Comparison of ENCODE assay signal across 21 cellular contexts in the genomic region with DNA sequence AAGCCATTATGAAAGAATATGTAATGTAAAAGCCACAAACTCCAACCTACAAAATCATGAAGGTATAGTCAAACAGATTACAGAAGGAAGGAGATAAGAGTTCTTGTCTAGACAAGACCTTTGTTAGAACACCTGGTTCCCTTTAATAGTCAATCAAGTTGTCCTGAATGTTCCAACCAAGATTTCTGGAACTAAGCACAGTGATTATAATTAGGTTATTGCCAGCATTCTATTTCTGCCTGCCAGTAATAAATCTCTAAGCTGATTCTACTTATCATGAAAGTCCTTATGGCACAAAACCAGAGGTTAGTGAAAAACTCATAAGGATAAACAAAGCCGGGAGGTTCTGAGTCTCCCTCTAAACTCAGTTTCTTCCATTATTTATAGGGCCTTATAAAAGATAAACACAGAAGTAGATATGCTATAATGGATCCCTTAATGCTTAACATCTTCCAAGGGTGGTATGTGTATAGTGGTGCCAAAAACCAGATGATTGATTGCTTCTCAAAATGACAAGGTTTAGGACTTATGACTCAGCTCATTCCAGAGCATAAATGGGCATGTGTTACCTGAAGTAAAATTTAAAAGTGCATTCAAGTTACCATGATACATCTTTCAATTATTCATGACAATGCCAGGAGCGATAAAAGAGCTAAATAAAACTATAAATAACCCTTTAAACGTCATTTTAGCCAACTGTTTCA.
DNase-seq lines count a peak whose midpoint lies in the region; ATAC-seq, FAIRE-seq and TF ChIP-seq lines count a peak whose summit lies in the region.
"Had no signal": no experiment of that assay in that cellular context is flagged by ENCODE, and none has a peak within 500 bp of the region (broad histone marks: within the 10 kb centered on the region; RNA-seq: fewer than 3 reads in every experiment).

No MANE protein-coding gene starts in this region.

- ATAC-seq in RWPE2 (ENCODE audit: low read depth) (peak; percentile 91), pancreas (peak; percentile 61 to 79 (median 68))

- no peaks in the 10 kb centered on the region for H3K4me1 Mint-ChIP-seq in activated naive CD4-positive, alpha-beta T cell treated with anti-CD3 and anti-CD28 coated beads, Interleukin-2, amount 10 ng/mL, durations not matched to agents 7 days and 5 days
- H3K4me1 Mint-ChIP-seq: IgD-negative memory B cell had no signal

- H3K27ac ChIP-seq in RWPE2 (ENCODE audit: poor library complexity, severe bottlenecking) = peak overlapping the region; percentile 53
- no peak overlapping the region for H3K27ac ChIP-seq in pancreas
- H3K27ac ChIP-seq: skin epidermis, testis had no signal

- H3K9me3 Mint-ChIP-seq in activated naive CD4-positive, alpha-beta T cell treated with anti-CD3 and anti-CD28 coated beads, Interleukin-2, amount 10 ng/mL, durations not matched to agents 7 days and 5 days = no peaks in the 10 kb centered on the region
- H3K9me3 Mint-ChIP-seq: IgD-negative memory B cell had no signal

- H3K27me3 ChIP-seq in RWPE2 (ENCODE audit: insufficient read depth, poor library complexity, severe bottlenecking) (no peaks in the 10 kb centered on the region), pancreas (no peaks in the 10 kb centered on the region)
- H3K27me3 ChIP-seq: testis had no signal

- H3K36me3 ChIP-seq in RWPE2 (ENCODE audit: low read depth) = no peaks in the 10 kb centered on the region
- no peaks in the 10 kb centered on the region for H3K36me3 ChIP-seq in pancreas

- 22 to 23% methylated on average over 3 of the region's 3 CpGs for WGBS in pancreas, 2 donors
- 22 to 23% methylated on average over 3 of the region's 3 CpGs for WGBS in lower leg skin, 2 donors

- TF ChIP-seq CTCF in RWPE2 (IDR thresholded peaks at IDR 0.05; ENCODE audit: poor library complexity, severe bottlenecking) (no peak), pancreas (IDR thresholded peaks at IDR 0.05) (no peak), lower leg skin (IDR thresholded peaks at IDR 0.05) (no peak)

- no peak overlapping the region for H3K27ac Mint-ChIP-seq in activated naive CD4-positive, alpha-beta T cell treated with anti-CD3 and anti-CD28 coated beads, Interleukin-2, amount 10 ng/mL, durations not matched to agents 7 days and 5 days
- H3K27ac Mint-ChIP-seq: IgD-negative memory B cell had no signal

- H3K9me3 ChIP-seq in RWPE2 (ENCODE audit: severe bottlenecking) (no peaks in the 10 kb centered on the region), pancreas (no peaks in the 10 kb centered on the region)
- H3K9me3 ChIP-seq: testis had no signal

- CTCF ChIA-PET in activated naive CD4-positive, alpha-beta T cell treated with anti-CD3 and anti-CD28 coated beads, Interleukin-2, amount 10 ng/mL, durations not matched to agents 7 days and 5 days (lab: Charles Lee) = interaction anchor here (0.6 kb wide), 1 partner anchor 510 kb away, joined by 3 read pairs; no protein-coding TSS in a partner anchor

- H3K4me3 ChIP-seq in RWPE2 (ENCODE audit: severe bottlenecking) = no peak overlapping the region
- no peak overlapping the region for H3K4me3 ChIP-seq in pancreas
- no peak overlapping the region for H3K4me3 ChIP-seq in lower leg skin (ENCODE audit: low read depth, poor library complexity, severe bottlenecking)
- H3K4me3 ChIP-seq: coronary artery, skin epidermis, testis had no signal

- H3K27me3 Mint-ChIP-seq in activated naive CD4-positive, alpha-beta T cell treated with anti-CD3 and anti-CD28 coated beads, Interleukin-2, amount 10 ng/mL, durations not matched to agents 7 days and 5 days = no peaks in the 10 kb centered on the region
- H3K27me3 Mint-ChIP-seq: IgD-negative memory B cell had no signal

- peaks cover 15% of the 10 kb centered on the region for H3K4me1 ChIP-seq in RWPE2 (ENCODE audit: insufficient read depth, poor library complexity, severe bottlenecking)
- H3K4me1 ChIP-seq in pancreas = peaks cover 10 to 23% (median 12%) of the 10 kb centered on the region in 3 donors
- H3K4me1 ChIP-seq: testis had no signal

- TF ChIP-seq POLR2A in lower leg skin (IDR thresholded peaks at IDR 0.05) = no peak

- peak; percentile 10 for DNase-seq in GM04503 (ENCODE audit: low read depth)
- no peak for DNase-seq in RWPE2 (ENCODE audit: low spot score)
- peak; percentile 10 for DNase-seq in fibroblast of peridontal ligament (ENCODE audit: extremely low read depth)
- DNase-seq in pancreas = no peak
- DNase-seq in lower leg skin (ENCODE audit: low spot score in 2 of 2) = no peak
- DNase-seq in SKM-1 (lab: John Stamatoyannopoulos, UW; ENCODE audit: unreplicated experiment) = no peak
- no peak for DNase-seq in activated naive CD4-positive, alpha-beta T cell treated with anti-CD3 and anti-CD28 coated beads, Interleukin-2, amount 10 ng/mL, durations not matched to agents 7 days and 5 days
- DNase-seq in DMS53 treated with DMSO at 0.1 percent for 48 hours (lab: John Stamatoyannopoulos, UW; ENCODE audit: unreplicated experiment) = no peak
- DNase-seq: activated CD4-positive, CD25-positive, alpha-beta regulatory T cell treated with anti-CD3 and anti-CD28 coated beads, Interleukin-2, amount 50 U/mL, for 72 hours; activated gamma-delta T cell treated with Interleukin-2 at 50 U/mL for 16 hours; anterior cingulate cortex; COR-L47; islet precursor cell; MV-4-11; NCI-H2029; NCI-H510A; SHP77 treated with DMSO at 0.1 percent for 48 hours; testis had no signal

- intact Hi-C loops in pancreas (cut with DNase I) (no loop called here), lower leg skin (cut with DNase I; ENCODE audit: low total_unique reads) (no loop called here)

- H3K4me3 Mint-ChIP-seq in activated naive CD4-positive, alpha-beta T cell treated with anti-CD3 and anti-CD28 coated beads, Interleukin-2, amount 10 ng/mL, durations not matched to agents 7 days and 5 days = no peak overlapping the region
- H3K4me3 Mint-ChIP-seq: IgD-negative memory B cell had no signal

- peak; percentile 17 for FAIRE-seq in pancreas (lab: Jason Lieb, UNC)

- no peaks in the 10 kb centered on the region for H3K36me3 Mint-ChIP-seq in activated naive CD4-positive, alpha-beta T cell treated with anti-CD3 and anti-CD28 coated beads, Interleukin-2, amount 10 ng/mL, durations not matched to agents 7 days and 5 days
- H3K36me3 Mint-ChIP-seq: IgD-negative memory B cell had no signal

Comparison
In these comparisons a context has a peak if more than half of its experiments do, and no peak if none do; other contexts are left out.
1. DNase-seq: peak in GM04503 (single experiment) and fibroblast of peridontal ligament (single experiment); none in RWPE2 (single experiment), pancreas (0 of 6), lower leg skin (0 of 2), SKM-1 (single experiment), activated naive CD4-positive, alpha-beta T cell treated with anti-CD3 and anti-CD28 coated beads, Interleukin-2, amount 10 ng/mL, durations not matched to agents 7 days and 5 days (single experiment) and DMS53 treated with DMSO at 0.1 percent for 48 hours (single experiment).